ENCODE assay signal across 19 cellular contexts in the genomic region with DNA sequence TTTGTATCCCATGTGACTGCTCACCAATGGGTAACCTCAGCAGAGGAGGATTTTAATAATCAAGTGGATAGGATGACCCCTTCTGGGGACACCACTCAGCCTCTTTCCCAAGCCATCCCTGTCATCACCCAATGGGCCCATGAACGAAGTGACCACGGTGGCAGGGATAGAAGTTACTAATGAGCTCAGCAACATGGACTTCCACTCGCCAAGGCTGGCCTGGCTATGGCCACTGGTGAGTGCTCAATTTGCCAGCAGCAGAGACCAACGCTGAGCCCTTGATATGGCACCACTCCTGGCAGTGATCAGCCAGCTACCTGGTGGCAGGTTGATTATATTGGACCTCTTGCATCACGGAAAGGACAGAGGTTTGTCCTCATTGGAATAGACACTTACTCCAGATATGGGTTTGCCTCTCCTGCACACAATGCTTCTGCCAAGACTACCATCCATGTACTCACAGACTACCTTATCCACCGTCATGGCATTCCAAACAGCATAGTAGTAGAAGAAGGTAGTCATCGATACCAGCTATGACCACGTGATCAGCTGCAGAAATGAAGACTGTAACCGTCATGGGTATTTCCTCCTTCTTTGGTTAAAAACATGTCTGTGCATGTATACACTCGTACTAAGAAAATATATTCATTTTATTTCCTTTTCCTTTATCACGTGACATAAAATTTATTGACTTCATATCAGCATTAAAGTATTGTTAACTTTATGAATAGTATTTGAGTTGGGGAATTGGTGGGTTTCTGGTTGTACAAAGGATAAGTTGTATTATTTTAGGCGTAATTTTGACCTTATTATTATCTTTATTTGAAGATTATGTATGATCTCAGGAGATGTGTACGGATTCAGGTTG.
"Had no signal": no experiment of that assay in that cellular context is flagged by ENCODE, and none has a peak within 500 bp of the region (broad histone marks: within the 10 kb centered on the region; RNA-seq: fewer than 3 reads in every experiment).

No MANE protein-coding gene starts in this region.

- H3K4me1 ChIP-seq: tibial artery had no signal

- H3K4me3 ChIP-seq: lung, ovary, prostate gland, tibial artery had no signal

- H3K4me3 Mint-ChIP-seq: activated naive CD8-positive, alpha-beta T cell treated with anti-CD3 and anti-CD28 coated beads, Interleukin-2, amount 50 U/mL, for 24 hours; activated T-cell treated with anti-CD3 and anti-CD28 coated beads, Interleukin-2, amount 50 U/mL, for 72 hours; naive thymus-derived CD4-positive, alpha-beta T cell; stimulated activated effector memory CD8-positive, alpha-beta T cell treated with anti-CD3 and anti-CD28 coated beads, Interleukin-12 subunit alpha, Interleukin-12 subunit beta, amount 100 ng/mL, for 72 hours; stimulated activated naive CD8-positive, alpha-beta T cell treated with anti-CD3 and anti-CD28 coated beads, Interleukin-15, amount 100 ng/mL, for 72 hours; T-cell; T-helper 2 cell treated with Interferon-gamma antibody and Interleukin-4, amounts not matched to agents 5 μg/mL and 100 μg/mL, for 36 hours had no signal

- H3K4me1 Mint-ChIP-seq: activated naive CD8-positive, alpha-beta T cell treated with anti-CD3 and anti-CD28 coated beads, Interleukin-2, amount 50 U/mL, for 24 hours; naive thymus-derived CD4-positive, alpha-beta T cell; stimulated activated effector memory CD8-positive, alpha-beta T cell treated with anti-CD3 and anti-CD28 coated beads, Interleukin-12 subunit alpha, Interleukin-12 subunit beta, amount 100 ng/mL, for 72 hours; stimulated activated naive CD8-positive, alpha-beta T cell treated with anti-CD3 and anti-CD28 coated beads, Interleukin-15, amount 100 ng/mL, for 72 hours; T-cell had no signal

- H3K9me3 ChIP-seq: ovary, prostate gland had no signal

- H3K36me3 ChIP-seq: ovary, prostate gland, tibial artery had no signal

- H3K9me3 Mint-ChIP-seq: stimulated activated effector memory CD8-positive, alpha-beta T cell treated with anti-CD3 and anti-CD28 coated beads, Interleukin-12 subunit alpha, Interleukin-12 subunit beta, amount 100 ng/mL, for 72 hours; T-helper 2 cell treated with Interferon-gamma antibody and Interleukin-4, amounts not matched to agents 5 μg/mL and 100 μg/mL, for 36 hours had no signal

- H3K36me3 Mint-ChIP-seq: stimulated activated effector memory CD8-positive, alpha-beta T cell treated with anti-CD3 and anti-CD28 coated beads, Interleukin-12 subunit alpha, Interleukin-12 subunit beta, amount 100 ng/mL, for 72 hours; T-cell had no signal

- DNase-seq: activated CD4-positive, CD25-positive, alpha-beta regulatory T cell treated with anti-CD3 and anti-CD28 coated beads, Interleukin-2, amount 50 U/mL, for 72 hours; activated gamma-delta T cell; activated naive CD4-positive, alpha-beta T cell treated with anti-CD3 and anti-CD28 coated beads, Interleukin-2, amount 50 U/mL, for 16 hours; activated naive CD8-positive, alpha-beta T cell treated with anti-CD3 and anti-CD28 coated beads, Interleukin-2, amount 50 U/mL, for 24 hours; activated T-cell treated with anti-CD3 and anti-CD28 coated beads, Interleukin-2, amount 50 U/mL, for 72 hours; dermis blood vessel endothelial cell; effector memory CD4-positive, alpha-beta T cell; naive thymus-derived CD4-positive, alpha-beta T cell; ovary; stimulated activated CD4-positive, alpha-beta T cell treated with anti-CD3 and anti-CD28 coated beads, Interleukin-2, amount 100 ng/mL, for 24 hours; stimulated activated naive CD8-positive, alpha-beta T cell treated with anti-CD3 and anti-CD28 coated beads, Interleukin-15, amount 100 ng/mL, for 72 hours; T-cell; tibial artery had no signal

- H3K27ac Mint-ChIP-seq: activated naive CD8-positive, alpha-beta T cell treated with anti-CD3 and anti-CD28 coated beads, Interleukin-2, amount 50 U/mL, for 24 hours; activated T-cell treated with anti-CD3 and anti-CD28 coated beads, Interleukin-2, amount 50 U/mL, for 72 hours; naive thymus-derived CD4-positive, alpha-beta T cell; stimulated activated effector memory CD8-positive, alpha-beta T cell treated with anti-CD3 and anti-CD28 coated beads, Interleukin-12 subunit alpha, Interleukin-12 subunit beta, amount 100 ng/mL, for 72 hours; T-cell; T-helper 2 cell treated with Interferon-gamma antibody and Interleukin-4, amounts not matched to agents 5 μg/mL and 100 μg/mL, for 36 hours had no signal

- H3K27ac ChIP-seq: ovary, prostate gland, tibial artery, VCaP had no signal

- H3K27me3 ChIP-seq: ovary had no signal

- ATAC-seq: activated naive CD8-positive, alpha-beta T cell treated with anti-CD3 and anti-CD28 coated beads, Interleukin-2, amount 50 U/mL, for 24 hours; activated T-cell treated with anti-CD3 and anti-CD28 coated beads, Interleukin-2, amount 50 U/mL, for 72 hours; left lobe of liver; naive thymus-derived CD4-positive, alpha-beta T cell; stimulated activated naive CD8-positive, alpha-beta T cell treated with anti-CD3 and anti-CD28 coated beads, Interleukin-15, amount 100 ng/mL, for 72 hours; T-cell had no signal
